Comparison of ENCODE assay signal across 1 cellular context in genomic region chr1:35769759-35770446, GRCh38.
TF ChIP-seq lines count a peak whose summit lies in the region.

Gene CLSPN, minus strand, starts transcription at chr1:35769978. Its CDS starts 108 bp downstream, at chr1:35769870.

TF ChIP-seq in K562, 482 proteins besides CTCF, POLR2A, EP300 and RAD21 (continued from another document and continues in another):
- peak; percentile 57 for TF ChIP-seq NFYB (IDR thresholded peaks at IDR 0.05; ENCODE audit: extremely low read depth, insufficient read length)
- TF ChIP-seq TFAP4 (CRISPR knock-in tag; IDR thresholded peaks at IDR 0.05; ENCODE audit: borderline replicate concordance) = peak; percentile 96
- TF ChIP-seq CBX5 (IDR thresholded peaks at IDR 0.05; ENCODE audit: borderline replicate concordance, low read depth) = no peak
- TF ChIP-seq POU5F1 (IDR thresholded peaks at IDR 0.05; ENCODE audit: borderline replicate concordance, low read depth, low read length, partially characterized antibody) = peak; percentile 30
- TF ChIP-seq ZNF584 (CRISPR knock-in tag; IDR thresholded peaks at IDR 0.05; ENCODE audit: low read depth) = no peak
- TF ChIP-seq ZBTB7A (IDR thresholded peaks at IDR 0.05; ENCODE audit: borderline replicate concordance, control insufficient read depth, low read depth, low read length) = peak; percentile 70; the same call in 1 of the 2 replicates
- TF ChIP-seq RBBP5 (IDR thresholded peaks at IDR 0.05; ENCODE audit: borderline replicate concordance, insufficient read depth, low read length, poor library complexity, severe bottlenecking) = peak; percentile 60
- peak; percentile 72; the same call in 1 of the 2 replicates for TF ChIP-seq KDM2B (CRISPR knock-in tag; IDR thresholded peaks at IDR 0.05)
- TF ChIP-seq ZBTB2 (IDR thresholded peaks at IDR 0.05) = peak; percentile 56; the same call in 1 of the 2 replicates
- TF ChIP-seq RREB1 (CRISPR knock-in tag; IDR thresholded peaks at IDR 0.05) = no peak
- TF ChIP-seq ELF2 (CRISPR knock-in tag; IDR thresholded peaks at IDR 0.05) = no peak
- peak; percentile 59; the same call in 1 of the 2 replicates for TF ChIP-seq AFF4 (CRISPR knock-in tag; IDR thresholded peaks at IDR 0.05)
- no peak for TF ChIP-seq PURB (CRISPR knock-in tag; IDR thresholded peaks at IDR 0.05; ENCODE audit: low read depth)
- TF ChIP-seq ZBED1 (IDR thresholded peaks at IDR 0.05) = peak; percentile 90
- TF ChIP-seq NR3C1 (CRISPR knock-in tag; IDR thresholded peaks at IDR 0.05) = no peak
- no peak for TF ChIP-seq CUX1 (CRISPR knock-in tag; IDR thresholded peaks at IDR 0.05)
- no peak for TF ChIP-seq MEF2A (IDR thresholded peaks at IDR 0.05; ENCODE audit: control insufficient read depth, low read depth, low read length)
- TF ChIP-seq POLR2AphosphoS5 (IDR thresholded peaks at IDR 0.05; ENCODE audit: control insufficient read depth, insufficient read depth, low read depth, low read length) = peak; percentile 98
- TF ChIP-seq E2F3 (CRISPR knock-in tag; IDR thresholded peaks at IDR 0.05) = peak; percentile 98
- TF ChIP-seq BRD9 (IDR thresholded peaks at IDR 0.05; ENCODE audit: low read depth, partially characterized antibody) = no peak
- TF ChIP-seq KLF13 (tag; IDR thresholded peaks at IDR 0.05; ENCODE audit: borderline replicate concordance, low read depth) = peak; percentile 64; the same call in 1 of the 2 replicates
- TF ChIP-seq KAT2B (IDR thresholded peaks at IDR 0.05; ENCODE audit: low read depth, low read length) = no peak
- TF ChIP-seq RBM17 (IDR thresholded peaks at IDR 0.05; ENCODE audit: borderline replicate concordance, low read depth, low read length) = no peak
- TF ChIP-seq SMAD4 (CRISPR knock-in tag; conservative IDR thresholded peaks at IDR 0.05) = peak; percentile 85; the same call in 1 of the 2 replicates
- TF ChIP-seq BRD4 (IDR thresholded peaks at IDR 0.05) = no peak; the same call in 1 of the 2 replicates
- peak; percentile 35 for TF ChIP-seq SP2 (IDR thresholded peaks at IDR 0.05; ENCODE audit: extremely low read depth, low read depth, low read length, poor library complexity, severe bottlenecking)
- TF ChIP-seq ZNF263 (CRISPR knock-in tag; IDR thresholded peaks at IDR 0.05; ENCODE audit: borderline replicate concordance) = no peak
- TF ChIP-seq ZNF512 (tag; IDR thresholded peaks at IDR 0.05) = no peak
- no peak for TF ChIP-seq SRSF3 (IDR thresholded peaks at IDR 0.05; ENCODE audit: insufficient read depth, low read length)
- no peak for TF ChIP-seq ADNP (tag; IDR thresholded peaks at IDR 0.05)
- TF ChIP-seq ETV1 (tag; conservative IDR thresholded peaks at IDR 0.05; ENCODE audit: low read depth) = no peak
- TF ChIP-seq DACH1 (IDR thresholded peaks at IDR 0.05; ENCODE audit: partially characterized antibody) = no peak
- TF ChIP-seq E2F5 (CRISPR knock-in tag; IDR thresholded peaks at IDR 0.05) = 0 out of 2 replicates have a peak, but pooled peaks have one; percentile 63
- TF ChIP-seq RCOR1 (IDR thresholded peaks at IDR 0.05; ENCODE audit: borderline replicate concordance in 1 of 2, low read depth in 2 of 2, low read length in 2 of 2) = peak in 1 of 2 experiments; percentile 56; a peak in 2 of 4 replicates
- TF ChIP-seq MAX (CRISPR knock-in tag; IDR thresholded peaks at IDR 0.05) = no peak; the same call in none of the 2 replicates
- no peak for TF ChIP-seq ZNF79 (CRISPR knock-in tag; IDR thresholded peaks at IDR 0.05; ENCODE audit: low read depth)
- peak; percentile 94 for TF ChIP-seq TBP (optimal IDR thresholded peaks at IDR 0.05; ENCODE audit: low read depth, low read length)
- no peak for TF ChIP-seq ZC3H4 (CRISPR knock-in tag; IDR thresholded peaks at IDR 0.05; ENCODE audit: borderline replicate concordance)
- TF ChIP-seq ZNF586 (CRISPR knock-in tag; conservative IDR thresholded peaks at IDR 0.05) = no peak
- TF ChIP-seq ZNF431 (CRISPR knock-in tag; IDR thresholded peaks at IDR 0.05) = no peak
- TF ChIP-seq EP400 (IDR thresholded peaks at IDR 0.05) = peak; percentile 79
- TF ChIP-seq YY1 (IDR thresholded peaks at IDR 0.05; ENCODE audit: borderline replicate concordance in 1 of 3, control insufficient read depth in 1 of 3, extremely low read depth in 1 of 3, insufficient read depth in 3 of 3, insufficient read length in 1 of 3, insufficient replicate concordance in 2 of 3, low read depth in 1 of 3, low read length in 2 of 3) = peak in 2 of 3 experiments; percentile 61 to 89
